Comparison of ENCODE assay signal across 8 cellular contexts in genomic region chr2:219441451-219442205, GRCh38. TPM values are rescaled to one million over a fixed set of nuclear protein-coding genes. Genes with fewer than 3 reads are reported as not detected.
DNase-seq lines count a peak whose midpoint lies in the region; ATAC-seq and TF ChIP-seq lines count a peak whose summit lies in the region.

No MANE protein-coding gene starts in this region.

- no peaks in the 10 kb centered on the region for H3K9me3 ChIP-seq in DND-41 (ENCODE audit: insufficient read depth, low read length, severe bottlenecking)
- H3K9me3 ChIP-seq in fibroblast of lung (ENCODE audit: control insufficient read depth, insufficient read depth, low read depth, low read length): no peaks in the 10 kb centered on the region
- H3K9me3 ChIP-seq in neural cell (ENCODE audit: low read length): no peaks in the 10 kb centered on the region
- H3K9me3 ChIP-seq in tibial nerve: no peaks in the 10 kb centered on the region

- H3K4me1 ChIP-seq in DND-41 (ENCODE audit: insufficient read depth, low read length) (peaks cover 17% of the 10 kb centered on the region), fibroblast of lung (ENCODE audit: control insufficient read depth, extremely low read depth, insufficient read depth, low read length) (peaks cover 14% of the 10 kb centered on the region), tibial nerve (peaks cover 0 to 18% (median 5%) of the 10 kb centered on the region in 4 donors)

- H2AFZ ChIP-seq in DND-41 (ENCODE audit: low read depth, low read length) (peak overlapping the region; percentile 95), fibroblast of lung (ENCODE audit: low read length) (peak overlapping the region; percentile 26), neural cell (ENCODE audit: low read depth, low read length) (no peak overlapping the region)

- peak overlapping the region; percentile 97 for H3K4me2 ChIP-seq in DND-41 (ENCODE audit: insufficient read depth, low read length)
- H3K4me2 ChIP-seq in fibroblast of lung (ENCODE audit: extremely low read depth, insufficient read depth, low read length): peak overlapping the region; percentile 88
- H3K4me2 ChIP-seq in neural cell (ENCODE audit: low read length): peak overlapping the region; percentile 55

- TF ChIP-seq POLR2A in tibial nerve (IDR thresholded peaks at IDR 0.05): no peak

- 1 to 2% methylated on average over 24 to 55 of the region's 68 CpGs for WGBS in tibial nerve, 2 donors

- TF ChIP-seq EP300 in neural cell (conservative IDR thresholded peaks at IDR 0.05; ENCODE audit: poor library complexity, severe bottlenecking) (no peak), tibial nerve (IDR thresholded peaks at IDR 0.05) (no peak)

- 0 out of 2 replicates have a peak overlapping the region, but pooled peaks have one; percentile 52 for H3K27ac ChIP-seq in DND-41 (ENCODE audit: low read length)
- H3K27ac ChIP-seq in fibroblast of lung (ENCODE audit: insufficient read depth, low read length): no peak overlapping the region
- no peak overlapping the region for H3K27ac ChIP-seq in neural cell (ENCODE audit: low read length)
- H3K27ac ChIP-seq in tibial nerve: peak overlapping the region in 2 of 4 donors; percentile 28 to 63

- H3K27me3 ChIP-seq in DND-41 (ENCODE audit: insufficient read depth, low read length, poor library complexity): peaks cover 9% of the 10 kb centered on the region
- H3K27me3 ChIP-seq in fibroblast of lung (ENCODE audit: control insufficient read depth, insufficient read depth, low read length): peaks cover 9% of the 10 kb centered on the region
- H3K27me3 ChIP-seq in neural cell (ENCODE audit: insufficient read depth, low read depth, low read length): peaks cover 8% of the 10 kb centered on the region
- peaks cover 0 to 82% of the 10 kb centered on the region in 2 donors for H3K27me3 ChIP-seq in tibial nerve

- ATAC-seq in DND-41 (ENCODE audit: insufficient read depth, low read depth) (peak; percentile 86), HG02623 (IDR thresholded peaks at IDR 0.05; ENCODE audit: unreplicated experiment) (no peak), GM21381 (IDR thresholded peaks at IDR 0.05; ENCODE audit: unreplicated experiment) (no peak)

- H3K9ac ChIP-seq in DND-41 (ENCODE audit: low read depth, low read length): peak overlapping the region; percentile 70
- peak overlapping the region; percentile 42 for H3K9ac ChIP-seq in fibroblast of lung (ENCODE audit: insufficient read depth, low read length)
- H3K9ac ChIP-seq in neural cell (ENCODE audit: low read length): peak overlapping the region; percentile 72

- no peaks in the 10 kb centered on the region for H3F3A ChIP-seq in neural cell (ENCODE audit: insufficient read depth, low read length, poor library complexity, severe bottlenecking)

- H3K4me3 ChIP-seq in DND-41 (ENCODE audit: low read depth in 1 of 2, low read length in 2 of 2) (peak overlapping the region; percentile 30 to 66; a peak in 3 of 4 replicates), fibroblast of lung (replicated peaks in 1 of 4; ENCODE audit: control extremely low read depth in 1 of 4, insufficient read depth in 1 of 4, low read depth in 3 of 4, low read length in 4 of 4) (peak overlapping the region; percentile 28 to 58 (median 40)), neural cell (ENCODE audit: low read length) (peak overlapping the region; percentile 70), tibial nerve (peak overlapping the region; percentile 22 to 56 (median 31))

- H3K79me2 ChIP-seq in DND-41 (ENCODE audit: insufficient read depth, low read length) (no peaks in the 10 kb centered on the region), fibroblast of lung (ENCODE audit: control insufficient read depth, insufficient read depth, low read length) (no peaks in the 10 kb centered on the region), neural cell (replicated peaks; ENCODE audit: insufficient read depth, low read length) (no peaks in the 10 kb centered on the region)

- H4K20me1 ChIP-seq in DND-41 (ENCODE audit: insufficient read depth, low read length) (no peaks in the 10 kb centered on the region; the same call in 1 of the 2 replicates), fibroblast of lung (ENCODE audit: control insufficient read depth, extremely low read depth, insufficient read depth, low read length) (no peaks in the 10 kb centered on the region), neural cell (ENCODE audit: insufficient read depth) (no peaks in the 10 kb centered on the region)

- DNase-seq in DND-41 (peak; percentile 83), NCI-H226 (peak; percentile 93), activated T-helper 1 cell treated with Interleukin-2 at 50 U/mL for 16 hours (ENCODE audit: low read depth) (peak; percentile 44), fibroblast of lung (ENCODE audit: low read depth in 2 of 2) (peak; percentile 58 to 69), tibial nerve (ENCODE audit: low spot score in 2 of 2) (no peak)

- no peaks in the 10 kb centered on the region for H3K9me2 ChIP-seq in neural cell (ENCODE audit: insufficient read depth, low read length)

- no peaks in the 10 kb centered on the region for H3K36me3 ChIP-seq in DND-41 (ENCODE audit: insufficient read depth, low read length)
- no peaks in the 10 kb centered on the region for H3K36me3 ChIP-seq in fibroblast of lung (ENCODE audit: control insufficient read depth, insufficient read depth, low read length)
- H3K36me3 ChIP-seq in neural cell (ENCODE audit: insufficient read depth, low read length): no peaks in the 10 kb centered on the region
- no peaks in the 10 kb centered on the region for H3K36me3 ChIP-seq in tibial nerve

- TF ChIP-seq CTCF in DND-41 (IDR thresholded peaks at IDR 0.05; ENCODE audit: borderline replicate concordance, extremely low read depth, low read length, poor library complexity, severe bottlenecking) (no peak), fibroblast of lung (conservative IDR thresholded peaks at IDR 0.05 in 1 of 2, IDR thresholded peaks at IDR 0.05 in 1 of 2; ENCODE audit: low read depth in 1 of 2, low read length in 2 of 2) (no peak), neural cell (IDR thresholded peaks at IDR 0.05; ENCODE audit: poor library complexity, severe bottlenecking) (no peak), tibial nerve (IDR thresholded peaks at IDR 0.05) (no peak)

- TF ChIP-seq RAD21 in neural cell (conservative IDR thresholded peaks at IDR 0.05): no peak

TF ChIP-seq in neural cell, 6 proteins besides CTCF, POLR2A, EP300 and RAD21:
- no peak for TF ChIP-seq MXI1 (conservative IDR thresholded peaks at IDR 0.05; ENCODE audit: poor library complexity, severe bottlenecking)
- TF ChIP-seq TAF1 (IDR thresholded peaks at IDR 0.05; ENCODE audit: low read depth): peak; percentile 10
- peak; percentile 31 for TF ChIP-seq POLR2AphosphoS5 (IDR thresholded peaks at IDR 0.05)

RNA-seq across cellular contexts. Expression of gene SPEG, which starts 7.0 kb away (rescaled TPM):
- total RNA-seq in fibroblast of lung: 13.1 and 20.1 TPM in 2 replicates
- 5.6 and 9.5 TPM in 2 replicates for polyA plus RNA-seq in fibroblast of lung
- polyA plus RNA-seq in fibroblast of lung (2012): 12.7 and 17.9 TPM in 2 replicates
- polyA minus RNA-seq in fibroblast of lung (ENCODE audit: low replicate concordance): 9.4 and 19.9 TPM in 2 replicates
- polyA plus RNA-seq in neural cell: 58.3 and 87.6 TPM in 2 replicates
- polyA minus RNA-seq in neural cell: 24.7 and 28.7 TPM in 2 replicates
- 10 to 100 TPM in 1 of 4 donors, 1 to 10 TPM in 3; 6.7 to 10.2 (median 8.1) TPM for total RNA-seq in tibial nerve

RNA-seq across cellular contexts. Expression of gene DES, which starts 23.5 kb away (rescaled TPM):
- total RNA-seq in fibroblast of lung: 34.7 and 69.3 TPM in 2 replicates
- polyA plus RNA-seq in fibroblast of lung: 3.8 and 11.0 TPM in 2 replicates
- polyA plus RNA-seq in fibroblast of lung (2012): 2.6 and 8.2 TPM in 2 replicates
- polyA minus RNA-seq in fibroblast of lung (ENCODE audit: low replicate concordance): 9.5 and 11.6 TPM in 2 replicates
- polyA plus RNA-seq in neural cell: not detected in 2 replicates
- not detected in 2 replicates for polyA minus RNA-seq in neural cell
- total RNA-seq in tibial nerve: 10 to 100 TPM; 20.7 to 50.4 (median 25.0) TPM

RNA-seq across cellular contexts. Expression of gene DNPEP, which starts 53.9 kb away (rescaled TPM):
- total RNA-seq in fibroblast of lung (69.9 and 72.5 TPM in 2 replicates), tibial nerve (10 to 100 TPM; 35.2 to 88.1 (median 52.6) TPM)
- polyA plus RNA-seq in fibroblast of lung (38.2 and 44.0 TPM in 2 replicates), neural cell (11.9 and 16.7 TPM in 2 replicates)
- polyA plus RNA-seq in fibroblast of lung (2012): 66.8 and 83.2 TPM in 2 replicates
- polyA minus RNA-seq in fibroblast of lung (ENCODE audit: low replicate concordance) (137 and 218 TPM in 2 replicates), neural cell (8.2 and 9.7 TPM in 2 replicates)

RNA-seq across cellular contexts. Expression of gene GMPPA, which starts 57.1 kb away (rescaled TPM):
- total RNA-seq in fibroblast of lung (36.5 and 38.3 TPM in 2 replicates), tibial nerve (10 to 100 TPM; 18.8 to 29.7 (median 27.8) TPM)
- polyA plus RNA-seq in fibroblast of lung (59.7 and 72.4 TPM in 2 replicates), neural cell (16.9 and 20.4 TPM in 2 replicates)
- polyA plus RNA-seq in fibroblast of lung (2012): 45.6 and 52.3 TPM in 2 replicates
- polyA minus RNA-seq in fibroblast of lung (ENCODE audit: low replicate concordance) (155 and 160 TPM in 2 replicates), neural cell (9.4 and 14.9 TPM in 2 replicates)

Comparison
In these comparisons a context has a peak if more than half of its experiments do, and no peak if none do; other contexts are left out.
1. DNase-seq: peak in DND-41 (single experiment), NCI-H226 (single experiment), activated T-helper 1 cell treated with Interleukin-2 at 50 U/mL for 16 hours (single experiment) and fibroblast of lung (2 of 2); none in tibial nerve (0 of 2).
2. Peak in every context shown above with its lines, with median percentiles within 50 percentile points of each other: H3K4me2 ChIP-seq, H3K4me3 ChIP-seq and H3K9ac ChIP-seq.